Comparison of ENCODE assay signal across 12 cellular contexts in the genomic region with DNA sequence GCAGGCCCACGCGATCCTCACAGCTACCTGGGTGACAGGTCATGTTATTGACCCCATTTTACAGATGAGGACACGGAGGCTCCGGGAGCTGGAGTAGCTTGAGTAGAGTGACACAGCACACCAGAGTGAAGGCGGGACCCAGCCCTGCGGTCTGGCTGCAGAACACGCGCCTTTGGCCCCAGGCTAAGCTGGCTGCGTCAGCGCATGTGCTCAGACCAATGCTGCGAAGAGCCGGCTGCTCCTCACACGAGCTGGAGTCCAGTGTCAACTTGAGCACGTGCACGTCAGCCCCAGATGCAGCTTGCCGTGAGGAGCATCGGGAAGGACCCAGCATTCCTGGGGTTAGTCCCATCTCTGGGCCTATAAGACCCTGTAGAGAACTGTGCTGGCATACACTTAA. TPM values are rescaled to one million over a fixed set of nuclear protein-coding genes. Genes with fewer than 3 reads are reported as not detected.
DNase-seq lines count a peak whose midpoint lies in the region; ATAC-seq and TF ChIP-seq lines count a peak whose summit lies in the region.
"Had no signal": no experiment of that assay in that cellular context is flagged by ENCODE, and none has a peak within 500 bp of the region (broad histone marks: within the 10 kb centered on the region; RNA-seq: fewer than 3 reads in every experiment).

No MANE protein-coding gene starts in this region.

- H2AFZ ChIP-seq in PC-9: no peak overlapping the region

- no peak overlapping the region for H3K4me2 ChIP-seq in PC-9

- 56 to 76% (median 73%) methylated on average over 10 to 17 of the region's 17 CpGs for WGBS in stomach, 5 donors

- H3K79me2 ChIP-seq in PC-9 (ENCODE audit: low read depth): no peaks in the 10 kb centered on the region

- DNase-seq in DMS53 treated with DMSO at 0.1 percent for 48 hours (lab: John Stamatoyannopoulos, UW; ENCODE audit: unreplicated experiment): peak; percentile 35
- peak in 1 of 2 experiments; percentile 69 for DNase-seq in PC-9
- DNase-seq in foreskin fibroblast: peak; percentile 84 to 88
- peak; percentile 36 for DNase-seq in stomach
- no peak for DNase-seq in activated naive CD8-positive, alpha-beta T cell treated with anti-CD3 and anti-CD28 coated beads, Interleukin-2, amount 50 U/mL, for 24 hours
- no peak for DNase-seq in activated naive CD4-positive, alpha-beta T cell treated with anti-CD3 and anti-CD28 coated beads, Interleukin-2, amount 50 U/mL, for 16 hours
- no peak for DNase-seq in retina
- DNase-seq in cerebellar nuclear complex (lab: John Stamatoyannopoulos, UW): no peak
- DNase-seq: amniotic stem cell, COR-L47, NCI-H1105 treated with DMSO at 0.1 percent for 48 hours had no signal

- H3K4me1 ChIP-seq in PC-9 (replicated peaks; ENCODE audit: insufficient read depth) (no peaks in the 10 kb centered on the region), stomach (peaks cover 16 to 90% (median 41%) of the 10 kb centered on the region in 4 donors)

- no peak overlapping the region for H3K27ac Mint-ChIP-seq in activated naive CD8-positive, alpha-beta T cell treated with anti-CD3 and anti-CD28 coated beads, Interleukin-2, amount 50 U/mL, for 24 hours

- no peaks in the 10 kb centered on the region for H3K9me2 ChIP-seq in PC-9 (ENCODE audit: insufficient read depth)

- no peaks in the 10 kb centered on the region for H3K9me3 ChIP-seq in PC-9 (ENCODE audit: insufficient read depth, low read depth)
- H3K9me3 ChIP-seq in stomach: no peaks in the 10 kb centered on the region
- H3K9me3 ChIP-seq: ovary had no signal

- H4K20me1 ChIP-seq in PC-9 (ENCODE audit: insufficient read depth): no peaks in the 10 kb centered on the region; the same call in 1 of the 2 replicates

- TF ChIP-seq EP300 in stomach (IDR thresholded peaks at IDR 0.05): no peak

- no peaks in the 10 kb centered on the region for H3K36me3 ChIP-seq in PC-9 (ENCODE audit: low read depth)
- no peaks in the 10 kb centered on the region for H3K36me3 ChIP-seq in stomach
- H3K36me3 ChIP-seq: ovary had no signal

- H3K9me3 Mint-ChIP-seq in activated naive CD8-positive, alpha-beta T cell treated with anti-CD3 and anti-CD28 coated beads, Interleukin-2, amount 50 U/mL, for 24 hours: no peaks in the 10 kb centered on the region

- CTCF ChIA-PET in PC-9 (lab: Charles Lee): interaction anchor here (0.9 kb wide), 1 partner anchor 62 kb away, joined by 3 read pairs; no protein-coding TSS in a partner anchor

- H3K27ac ChIP-seq in PC-9: no peak overlapping the region
- H3K27ac ChIP-seq in stomach: peak overlapping the region; percentile 39 to 76 (median 73)

- POLR2A ChIA-PET in PC-9 (lab: Charles Lee; ENCODE audit: unreplicated experiment): no interaction called here

- no peak for ATAC-seq in activated naive CD8-positive, alpha-beta T cell treated with anti-CD3 and anti-CD28 coated beads, Interleukin-2, amount 50 U/mL, for 24 hours

- no peaks in the 10 kb centered on the region for H3F3A ChIP-seq in PC-9 (ENCODE audit: insufficient read depth, low read depth)

- intact Hi-C loops in PC-9 (cut with micrococcal nuclease; ENCODE audit: unreplicated experiment): no loop called here
- intact Hi-C loops in stomach (cut with DNase I; ENCODE audit: low total_unique reads): no loop called here

- peaks cover 3% of the 10 kb centered on the region for H3K4me1 Mint-ChIP-seq in activated naive CD8-positive, alpha-beta T cell treated with anti-CD3 and anti-CD28 coated beads, Interleukin-2, amount 50 U/mL, for 24 hours

- no peaks in the 10 kb centered on the region for H3K36me3 Mint-ChIP-seq in activated naive CD8-positive, alpha-beta T cell treated with anti-CD3 and anti-CD28 coated beads, Interleukin-2, amount 50 U/mL, for 24 hours (ENCODE audit: low read depth)

- BruUV-seq in PC-9 (replicated peaks; lab: Mats Ljungman, UMichigan): TSS peak; percentile 19

- TF ChIP-seq CTCF in PC-9 (conservative IDR thresholded peaks at IDR 0.05) (no peak), foreskin fibroblast (IDR thresholded peaks at IDR 0.05; ENCODE audit: low read depth, low read length) (no peak), stomach (IDR thresholded peaks at IDR 0.05) (no peak)

- H3K4me3 ChIP-seq in PC-9: no peak overlapping the region
- no peak overlapping the region for H3K4me3 ChIP-seq in foreskin fibroblast (ENCODE audit: low read depth in 1 of 2, low read length in 2 of 2)
- no peak overlapping the region for H3K4me3 ChIP-seq in stomach
- H3K4me3 ChIP-seq: ovary had no signal

- no peak for TF ChIP-seq POLR2A in stomach (IDR thresholded peaks at IDR 0.05)

- H3K27me3 ChIP-seq in PC-9 (ENCODE audit: insufficient read depth, low read depth) (peaks cover 45% of the 10 kb centered on the region), stomach (no peaks in the 10 kb centered on the region)
- H3K27me3 ChIP-seq: ovary had no signal

- H3K27me3 Mint-ChIP-seq in activated naive CD8-positive, alpha-beta T cell treated with anti-CD3 and anti-CD28 coated beads, Interleukin-2, amount 50 U/mL, for 24 hours: peaks cover 2% of the 10 kb centered on the region

- H3K4me3 Mint-ChIP-seq in activated naive CD8-positive, alpha-beta T cell treated with anti-CD3 and anti-CD28 coated beads, Interleukin-2, amount 50 U/mL, for 24 hours: no peak overlapping the region

RNA-seq across cellular contexts. Expression of a gene that starts 49.9 kb away (rescaled TPM):
- total RNA-seq in PC-9 (2021): not detected in 2 replicates
- total RNA-seq in stomach: 1 to 10 TPM; 1.2 to 8.0 (median 2.3) TPM
- 1 to 10 TPM in 1 of 3 donors, under 1 TPM in 2; 0.31 to 3.0 (median 0.62) TPM for polyA plus RNA-seq in stomach

Comparison
In these comparisons a context has a peak if more than half of its experiments do, and no peak if none do; other contexts are left out.
1. DNase-seq: peak in DMS53 treated with DMSO at 0.1 percent for 48 hours (single experiment), foreskin fibroblast (2 of 2) and stomach (single experiment); none in activated naive CD8-positive, alpha-beta T cell treated with anti-CD3 and anti-CD28 coated beads, Interleukin-2, amount 50 U/mL, for 24 hours (single experiment), activated naive CD4-positive, alpha-beta T cell treated with anti-CD3 and anti-CD28 coated beads, Interleukin-2, amount 50 U/mL, for 16 hours (single experiment), retina (single experiment) and cerebellar nuclear complex (0 of 2).